9 cellular contexts compared by ENCODE assay signal in the genomic region with DNA sequence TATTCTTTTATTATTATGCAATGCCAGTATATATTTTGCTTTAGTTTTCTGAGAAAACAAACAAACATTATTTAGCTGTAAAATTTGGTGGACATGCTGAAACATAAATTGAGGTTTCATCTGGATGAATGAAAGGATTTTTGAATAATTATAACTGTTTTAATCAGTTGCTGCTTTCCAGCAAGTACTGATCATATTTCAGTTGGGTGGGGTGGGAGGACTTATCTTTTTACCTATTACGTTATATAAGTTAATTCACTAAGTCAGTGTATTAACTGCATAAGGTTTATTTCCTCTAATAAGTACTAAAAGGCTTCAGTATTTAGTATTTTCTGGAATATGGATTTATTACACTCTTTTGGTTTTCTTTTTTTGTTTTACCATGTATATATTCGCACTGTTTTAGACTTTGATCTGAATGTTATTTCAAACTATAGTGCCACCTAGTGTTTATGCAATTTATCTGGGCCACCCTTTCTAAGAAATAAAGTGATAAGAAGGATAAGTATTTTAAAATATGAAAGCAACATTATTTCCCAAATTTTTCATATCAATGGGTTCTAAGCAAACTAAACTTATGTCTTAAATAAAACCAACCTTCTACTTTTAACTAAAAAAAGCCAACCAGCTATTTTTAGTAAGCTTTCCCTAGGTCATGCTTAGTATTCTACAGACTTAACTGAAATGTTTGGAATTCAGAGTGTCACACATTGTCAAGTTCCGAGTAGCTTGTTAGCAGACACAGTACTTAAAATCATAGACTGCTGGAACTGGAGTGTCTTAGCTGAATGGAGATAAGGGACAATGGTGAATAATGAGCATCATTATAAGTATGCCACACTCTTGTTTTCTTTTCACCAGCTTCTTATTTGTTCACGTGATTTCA.
DNase-seq lines count a peak whose midpoint lies in the region; ATAC-seq and TF ChIP-seq lines count a peak whose summit lies in the region.
"Had no signal": no experiment of that assay in that cellular context is flagged by ENCODE, and none has a peak within 500 bp of the region (broad histone marks: within the 10 kb centered on the region; RNA-seq: fewer than 3 reads in every experiment).

No MANE protein-coding gene starts in this region.

- no peak overlapping the region for H3K4me3 Mint-ChIP-seq in CD4-positive, CD25-positive, alpha-beta regulatory T cell

- no peaks in the 10 kb centered on the region for H3K36me3 Mint-ChIP-seq in CD4-positive, CD25-positive, alpha-beta regulatory T cell

- H4K20me1 ChIP-seq in PC-3 (ENCODE audit: low read length): no peaks in the 10 kb centered on the region

- H3K9me2 ChIP-seq in PC-3 (replicated peaks; ENCODE audit: low read length): no peaks in the 10 kb centered on the region

- no peak for ATAC-seq in CD4-positive, CD25-positive, alpha-beta regulatory T cell (ENCODE audit: low read depth in 2 of 2)
- ATAC-seq in PC-3: peak; percentile 45; the same call in 1 of the 2 replicates
- no peak for ATAC-seq in GM18909 (IDR thresholded peaks at IDR 0.05; ENCODE audit: poor library complexity, unreplicated experiment)
- ATAC-seq in HG03460 (IDR thresholded peaks at IDR 0.05; ENCODE audit: unreplicated experiment): no peak

- H3K9me3 ChIP-seq in CD4-positive, CD25-positive, alpha-beta regulatory T cell (ENCODE audit: control insufficient read depth in 2 of 2, low read length in 2 of 2): no peaks in the 10 kb centered on the region
- no peaks in the 10 kb centered on the region for H3K9me3 ChIP-seq in PC-3 (ENCODE audit: low read length)
- no peaks in the 10 kb centered on the region for H3K9me3 ChIP-seq in thyroid gland

- H3K4me1 Mint-ChIP-seq in CD4-positive, CD25-positive, alpha-beta regulatory T cell: no peaks in the 10 kb centered on the region

- peaks cover 12% of the 10 kb centered on the region for H3K27me3 Mint-ChIP-seq in CD4-positive, CD25-positive, alpha-beta regulatory T cell

- no peak overlapping the region for H3K4me3 ChIP-seq in CD4-positive, CD25-positive, alpha-beta regulatory T cell (ENCODE audit: low read depth, low read length)
- H3K4me3 ChIP-seq in HFF-Myc (replicated peaks; ENCODE audit: low read depth, low read length) (no peak overlapping the region), PC-3 (ENCODE audit: low read length) (no peak overlapping the region), fibroblast of mammary gland (ENCODE audit: control insufficient read depth, low read depth, low read length) (no peak overlapping the region), thyroid gland (replicated peaks in 1 of 3) (no peak overlapping the region)

- DNase-seq in CD4-positive, CD25-positive, alpha-beta regulatory T cell: peak in 2 of 3 donors; percentile 5 to 24
- DNase-seq in HFF-Myc (ENCODE audit: extremely low read depth, low read depth) (no peak), PC-3 (peak; percentile 59), fibroblast of mammary gland (ENCODE audit: low read depth) (peak; percentile 43), thyroid gland (no peak)
- DNase-seq in stimulated activated CD4-positive, alpha-beta T cell treated with anti-CD3 and anti-CD28 coated beads, Interleukin-1b, Interleukin-23, amount 100 ng/mL, for 48 hours: no peak

- TF ChIP-seq CTCF in HFF-Myc (IDR thresholded peaks at IDR 0.05; ENCODE audit: low read depth, low read length, missing control alignments) (peak; percentile 33), PC-3 (conservative IDR thresholded peaks at IDR 0.05; ENCODE audit: low read depth, low read length) (peak; percentile 73), fibroblast of mammary gland (conservative IDR thresholded peaks at IDR 0.05; ENCODE audit: control insufficient read depth, insufficient read depth, low read depth, low read length) (peak; percentile 46), thyroid gland (IDR thresholded peaks at IDR 0.05) (peak in 4 of 6 experiments; percentile 24 to 51 (median 50))

- H3K9me3 Mint-ChIP-seq in CD4-positive, CD25-positive, alpha-beta regulatory T cell: peaks cover 0 to 1% (median 0%) of the 10 kb centered on the region in 7 donors

- 29 to 40% methylated on average over 4 of the region's 4 CpGs for WGBS in thyroid gland, 2 donors

- peaks cover 4% of the 10 kb centered on the region for H3F3A ChIP-seq in PC-3 (ENCODE audit: low read length, unreplicated experiment)

- peak overlapping the region; percentile 31; the same call in 1 of the 2 replicates for H3K4me2 ChIP-seq in PC-3 (ENCODE audit: low read length)

- H3K9ac ChIP-seq in PC-3 (ENCODE audit: low read length): no peak overlapping the region

- no peaks in the 10 kb centered on the region for H3K79me2 ChIP-seq in PC-3 (ENCODE audit: low read length)

- H3K27me3 ChIP-seq in CD4-positive, CD25-positive, alpha-beta regulatory T cell (ENCODE audit: control insufficient read depth, insufficient read depth, low read length): peaks cover 3% of the 10 kb centered on the region
- H3K27me3 ChIP-seq in PC-3 (ENCODE audit: low read length) (no peaks in the 10 kb centered on the region), thyroid gland (no peaks in the 10 kb centered on the region)

- intact Hi-C loops in PC-3 (cut with micrococcal nuclease) (loop anchor here (1.0 kb wide), 4 partner anchors 21 to 231 kb away; no protein-coding TSS in a partner anchor), thyroid gland (cut with DNase I) (no loop called here)

- no peaks in the 10 kb centered on the region for H3K4me1 ChIP-seq in CD4-positive, CD25-positive, alpha-beta regulatory T cell (ENCODE audit: control insufficient read depth, insufficient read depth, low read length, poor library complexity, severe bottlenecking)
- peaks cover 18% of the 10 kb centered on the region for H3K4me1 ChIP-seq in PC-3 (ENCODE audit: insufficient read depth, low read length)
- no peaks in the 10 kb centered on the region for H3K4me1 ChIP-seq in thyroid gland

- no peak overlapping the region for H3K27ac ChIP-seq in CD4-positive, CD25-positive, alpha-beta regulatory T cell (ENCODE audit: insufficient read depth, low read length, poor library complexity, severe bottlenecking)
- H3K27ac ChIP-seq in PC-3 (ENCODE audit: low read length) (no peak overlapping the region), thyroid gland (no peak overlapping the region)
- H3K27ac ChIP-seq: epithelial cell of prostate had no signal

- H3K27ac Mint-ChIP-seq in CD4-positive, CD25-positive, alpha-beta regulatory T cell: no peak overlapping the region

- H3K36me3 ChIP-seq in CD4-positive, CD25-positive, alpha-beta regulatory T cell (ENCODE audit: control insufficient read depth, insufficient read depth, low read length): no peaks in the 10 kb centered on the region
- H3K36me3 ChIP-seq in PC-3 (ENCODE audit: low read depth, low read length) (no peaks in the 10 kb centered on the region; the same call in 1 of the 2 replicates), thyroid gland (no peaks in the 10 kb centered on the region)

- no peak for TF ChIP-seq POLR2A in thyroid gland (IDR thresholded peaks at IDR 0.05)

- no TSS peak for BruUV-seq in PC-3 (replicated peaks; lab: Mats Ljungman, UMichigan)

- POLR2A ChIA-PET in PC-3 (lab: Charles Lee; ENCODE audit: unreplicated experiment): no interaction called here

- CTCF ChIA-PET in PC-3 (lab: Charles Lee): interaction anchor here (0.5 to 3.0 kb wide), 3 partner anchors 21 to 133 kb away, joined by 3 to 13 read pairs (median 4); no protein-coding TSS in a partner anchor

- no peak overlapping the region for H2AFZ ChIP-seq in PC-3 (ENCODE audit: low read length)

Comparison
In these comparisons a context has a peak if more than half of its experiments do, and no peak if none do; other contexts are left out.
1. DNase-seq: peak in CD4-positive, CD25-positive, alpha-beta regulatory T cell (2 of 3), PC-3 (single experiment) and fibroblast of mammary gland (single experiment); none in HFF-Myc (single experiment), thyroid gland (0 of 2) and stimulated activated CD4-positive, alpha-beta T cell treated with anti-CD3 and anti-CD28 coated beads, Interleukin-1b, Interleukin-23, amount 100 ng/mL, for 48 hours (single experiment).
2. Peak in every context shown above with its lines, with median percentiles within 50 percentile points of each other: CTCF ChIP-seq.